ENCODE assay signal across 14 cellular contexts in the genomic region with DNA sequence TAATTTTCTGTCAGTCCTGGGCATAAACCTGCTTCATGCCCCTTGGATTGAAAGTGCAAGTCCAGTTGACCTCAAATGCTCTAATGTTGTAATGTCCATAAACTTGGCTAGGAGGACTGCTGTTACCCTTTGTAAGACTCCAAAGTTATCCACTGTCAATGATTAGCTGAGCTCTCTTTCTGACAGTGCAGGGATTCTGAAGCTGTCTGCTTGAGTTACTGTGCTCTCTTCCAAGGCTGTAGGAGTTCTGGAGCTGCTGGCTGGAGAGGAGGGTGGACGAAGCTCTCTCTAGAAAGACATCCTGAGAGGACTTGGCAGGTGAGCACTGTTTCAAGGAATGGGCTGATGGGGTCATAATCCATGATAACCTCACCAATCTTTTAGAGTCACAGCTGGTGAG. TPM values are rescaled to one million over a fixed set of nuclear protein-coding genes. Genes with fewer than 3 reads are reported as not detected.
"Had no signal": no experiment of that assay in that cellular context is flagged by ENCODE, and none has a peak within 500 bp of the region (broad histone marks: within the 10 kb centered on the region; RNA-seq: fewer than 3 reads in every experiment).

A gene with protein sequence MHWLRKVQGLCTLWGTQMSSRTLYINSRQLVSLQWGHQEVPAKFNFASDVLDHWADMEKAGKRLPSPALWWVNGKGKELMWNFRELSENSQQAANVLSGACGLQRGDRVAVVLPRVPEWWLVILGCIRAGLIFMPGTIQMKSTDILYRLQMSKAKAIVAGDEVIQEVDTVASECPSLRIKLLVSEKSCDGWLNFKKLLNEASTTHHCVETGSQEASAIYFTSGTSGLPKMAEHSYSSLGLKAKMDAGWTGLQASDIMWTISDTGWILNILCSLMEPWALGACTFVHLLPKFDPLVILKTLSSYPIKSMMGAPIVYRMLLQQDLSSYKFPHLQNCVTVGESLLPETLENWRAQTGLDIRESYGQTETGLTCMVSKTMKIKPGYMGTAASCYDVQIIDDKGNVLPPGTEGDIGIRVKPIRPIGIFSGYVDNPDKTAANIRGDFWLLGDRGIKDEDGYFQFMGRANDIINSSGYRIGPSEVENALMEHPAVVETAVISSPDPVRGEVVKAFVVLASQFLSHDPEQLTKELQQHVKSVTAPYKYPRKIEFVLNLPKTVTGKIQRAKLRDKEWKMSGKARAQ (plus strand): TSS at position 158 of the 400 bp plus-strand sequence. CDS start 8,594 bp downstream, outside the sequence.

RNA-seq across cellular contexts. Expression of the gene that starts here (rescaled TPM):
- total RNA-seq: activated B cell treated with CpG ODN at 0.5 μM for 24 hours; activated CD4-positive, alpha-beta memory T cell treated with anti-CD3 and anti-CD28 coated beads for 36 hours; activated CD4-positive, alpha-beta T cell treated with anti-CD3 and anti-CD28 coated beads, Interleukin-2, amount 10 ng/mL, durations not matched to agents 24 days and 14 days; activated CD8-positive, alpha-beta memory T cell treated with anti-CD3 and anti-CD28 coated beads for 36 hours; activated CD8-positive, alpha-beta T cell treated with anti-CD3 and anti-CD28 coated beads for 36 hours; activated naive CD4-positive, alpha-beta T cell treated with anti-CD3 and anti-CD28 coated beads for 36 hours; activated naive CD4-positive, alpha-beta T cell treated with anti-CD3 and anti-CD28 coated beads, Interleukin-2, amount 50 U/mL, for 72 hours; activated naive CD8-positive, alpha-beta T cell treated with anti-CD3 and anti-CD28 coated beads for 36 hours; activated T-helper 1 cell treated with anti-CD3 and anti-CD28 coated beads, Interleukin-12 subunit alpha, Interleukin-12 subunit beta, Interleukin-2, Interleukin-4 antibody, amounts not matched to agents 30 ng/mL and 10 ng/mL and 1 ng/mL, durations not matched to agents 14 hours and 24 hours and 36 hours; activated T-helper 17 cell treated with anti-CD3 and anti-CD28 coated beads, Interleukin-2, amount 50 U/mL, for 72 hours; aorta; body of pancreas; breast epithelium; cardiac septum had no signal
- polyA plus RNA-seq: aorta had no signal
